1 cellular context compared by ENCODE assay signal in the genomic region with DNA sequence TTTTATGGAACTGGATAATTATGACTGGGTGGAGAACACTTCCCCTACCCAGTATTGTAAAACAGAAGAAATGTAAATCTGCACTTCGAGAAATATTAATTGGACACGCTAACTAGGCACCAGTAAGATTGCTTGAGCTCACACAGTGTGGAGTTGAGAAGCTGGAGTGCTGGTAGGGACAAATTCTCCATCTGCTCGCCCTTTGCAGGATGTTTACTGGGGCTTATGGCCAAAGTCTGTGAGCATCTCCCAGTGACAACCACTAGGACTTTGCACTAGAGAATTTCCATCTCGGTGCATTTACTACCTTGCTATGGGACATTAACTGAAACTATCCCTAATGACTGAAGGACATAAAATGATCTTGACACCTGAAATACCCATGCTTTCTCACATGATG.
TF ChIP-seq lines count a peak whose summit lies in the region.

No MANE protein-coding gene starts in this region.

TF ChIP-seq in endothelial cell of umbilical vein, 7 proteins besides CTCF, POLR2A, EP300 and RAD21 (continued from another document):
- TF ChIP-seq JUN (IDR thresholded peaks at IDR 0.05; ENCODE audit: borderline replicate concordance, insufficient read depth, insufficient read length, low read depth) (no peak), GATA2 (IDR thresholded peaks at IDR 0.05; ENCODE audit: insufficient read depth, insufficient read length, low read depth, low read length) (no peak)
